In genomic region chr2:180208841-180209240, GRCh38 we compare ENCODE assay signal across 19 cellular contexts.
A peak's percentile ranks its signal among the peaks of the same experiment; 100 is the strongest.
DNase-seq lines count a peak whose midpoint lies in the region; ATAC-seq, FAIRE-seq and TF ChIP-seq lines count a peak whose summit lies in the region.
"Had no signal": no experiment of that assay in that cellular context is flagged by ENCODE, and none has a peak within 500 bp of the region (broad histone marks: within the 10 kb centered on the region; RNA-seq: fewer than 3 reads in every experiment).

No MANE protein-coding gene starts in this region.

- no peak overlapping the region for H3K27ac Mint-ChIP-seq in activated naive CD8-positive, alpha-beta T cell treated with anti-CD3 and anti-CD28 coated beads for 36 hours
- H3K27ac Mint-ChIP-seq: CD8-positive, alpha-beta T cell; naive thymus-derived CD4-positive, alpha-beta T cell had no signal

- no peaks in the 10 kb centered on the region for H3K4me1 Mint-ChIP-seq in activated naive CD8-positive, alpha-beta T cell treated with anti-CD3 and anti-CD28 coated beads for 36 hours
- H3K4me1 Mint-ChIP-seq: naive thymus-derived CD4-positive, alpha-beta T cell had no signal

- DNase-seq in HS-5 (ENCODE audit: low read depth): peak; percentile 64
- peak; percentile 60 for DNase-seq in amniotic epithelial cell (ENCODE audit: low read depth)
- DNase-seq in fibroblast of the conjunctiva (ENCODE audit: low read depth): peak; percentile 16
- DNase-seq in urothelium cell line (ENCODE audit: low spot score): peak; percentile 13
- no peak for DNase-seq in GM20000 (ENCODE audit: low spot score)
- no peak for DNase-seq in activated naive CD8-positive, alpha-beta T cell treated with anti-CD3 and anti-CD28 coated beads for 36 hours
- DNase-seq: activated CD4-positive, CD25-positive, alpha-beta regulatory T cell treated with anti-CD3 and anti-CD28 coated beads, Interleukin-2, amount 50 U/mL, for 72 hours; activated naive CD4-positive, alpha-beta T cell treated with anti-CD3 and anti-CD28 coated beads, Interleukin-2, amount 50 U/mL, for 16 hours; CD8-positive, alpha-beta T cell; cerebellar nuclear complex; GDM1; left ventricle myocardium inferior; naive thymus-derived CD4-positive, alpha-beta T cell; NCI-H2029; NCI-H526 treated with DMSO at 0.1 percent for 48 hours; substantia nigra; T-helper 2 cell had no signal

- H3K36me3 Mint-ChIP-seq in activated naive CD8-positive, alpha-beta T cell treated with anti-CD3 and anti-CD28 coated beads for 36 hours: no peaks in the 10 kb centered on the region
- H3K36me3 Mint-ChIP-seq: CD8-positive, alpha-beta T cell; naive thymus-derived CD4-positive, alpha-beta T cell had no signal

- no peak for ATAC-seq in HG03571 (IDR thresholded peaks at IDR 0.05; ENCODE audit: unreplicated experiment)
- ATAC-seq: CD8-positive, alpha-beta T cell; naive thymus-derived CD4-positive, alpha-beta T cell had no signal

- TF ChIP-seq CTCF in GM20000 (IDR thresholded peaks at IDR 0.05; ENCODE audit: extremely low read depth, missing control alignments): no peak

- no peak for FAIRE-seq in urothelium cell line (lab: Jason Lieb, UNC)
- FAIRE-seq: endothelial cell of umbilical vein had no signal

- no peaks in the 10 kb centered on the region for H3K9me3 Mint-ChIP-seq in activated naive CD8-positive, alpha-beta T cell treated with anti-CD3 and anti-CD28 coated beads for 36 hours
- H3K9me3 Mint-ChIP-seq: CD8-positive, alpha-beta T cell; naive thymus-derived CD4-positive, alpha-beta T cell had no signal

- H3K27me3 Mint-ChIP-seq in activated naive CD8-positive, alpha-beta T cell treated with anti-CD3 and anti-CD28 coated beads for 36 hours: no peaks in the 10 kb centered on the region

- H3K4me3 Mint-ChIP-seq in activated naive CD8-positive, alpha-beta T cell treated with anti-CD3 and anti-CD28 coated beads for 36 hours: no peak overlapping the region
- H3K4me3 Mint-ChIP-seq: CD8-positive, alpha-beta T cell; naive thymus-derived CD4-positive, alpha-beta T cell had no signal

Comparison
In these comparisons a context has a peak if more than half of its experiments do, and no peak if none do; other contexts are left out.
1. DNase-seq: peak in HS-5 (single experiment), amniotic epithelial cell (single experiment), fibroblast of the conjunctiva (single experiment) and urothelium cell line (single experiment); none in GM20000 (single experiment) and activated naive CD8-positive, alpha-beta T cell treated with anti-CD3 and anti-CD28 coated beads for 36 hours (single experiment).